Comparison of ENCODE assay signal across 11 cellular contexts in genomic region chr12:93134893-93135285, GRCh38.
DNase-seq lines count a peak whose midpoint lies in the region; ATAC-seq and TF ChIP-seq lines count a peak whose summit lies in the region.
"Had no signal": no experiment of that assay in that cellular context is flagged by ENCODE, and none has a peak within 500 bp of the region (broad histone marks: within the 10 kb centered on the region; RNA-seq: fewer than 3 reads in every experiment).

No MANE protein-coding gene starts in this region.

- peaks cover 18% of the 10 kb centered on the region in 2 donors for H3K4me1 ChIP-seq in gastrocnemius medialis
- H3K4me1 ChIP-seq: ascending aorta had no signal

- H3K9me3 ChIP-seq in gastrocnemius medialis: no peaks in the 10 kb centered on the region
- H3K9me3 ChIP-seq: ascending aorta, SJCRH30 had no signal

- no peaks in the 10 kb centered on the region for H3K27me3 ChIP-seq in gastrocnemius medialis
- H3K27me3 ChIP-seq: ascending aorta, SJCRH30 had no signal

- TF ChIP-seq POLR2A in gastrocnemius medialis (IDR thresholded peaks at IDR 0.05): no peak

- H3K4me3 ChIP-seq in GM12864 (ENCODE audit: low read depth, low read length): peak overlapping the region; percentile 14; the same call in 1 of the 2 replicates
- no peak overlapping the region for H3K4me3 ChIP-seq in gastrocnemius medialis
- H3K4me3 ChIP-seq: ascending aorta, SJCRH30 had no signal

- TF ChIP-seq CTCF in GM12864 (IDR thresholded peaks at IDR 0.05; ENCODE audit: low read depth, low read length, missing control alignments): no peak
- TF ChIP-seq CTCF in gastrocnemius medialis (IDR thresholded peaks at IDR 0.05 in 4 of 5, conservative IDR thresholded peaks at IDR 0.05 in 1 of 5): no peak

- intact Hi-C loops in left colon (cut with DNase I, micrococcal nuclease) (no loop called here), gastrocnemius medialis (cut with DNase I; ENCODE audit: low total_unique reads) (no loop called here)

- in situ Hi-C loops in gastrocnemius medialis (cut with MboI; ENCODE audit: low sequenced_read_pairs in 4 of 4): no loop called here

- H3K36me3 ChIP-seq in gastrocnemius medialis: no peaks in the 10 kb centered on the region
- H3K36me3 ChIP-seq: ascending aorta, SJCRH30 had no signal

- peak overlapping the region in 2 of 4 donors; percentile 52 to 63 for H3K27ac ChIP-seq in gastrocnemius medialis
- H3K27ac ChIP-seq: ascending aorta, SJCRH30 had no signal

- no peak for DNase-seq in GM12864 (ENCODE audit: low read depth)
- peak; percentile 39 for DNase-seq in NOMO-1 treated with dmso at 0.1 percent for 144 hours (lab: John Stamatoyannopoulos, UW; ENCODE audit: unreplicated experiment)
- no peak for DNase-seq in left colon
- DNase-seq in gastrocnemius medialis: no peak
- DNase-seq in NCI-H526 (lab: John Stamatoyannopoulos, UW): no peak
- DNase-seq in activated CD8-positive, alpha-beta memory T cell treated with anti-CD3 and anti-CD28 coated beads, Interleukin-2, amount 50 U/mL, for 48 hours: no peak
- DNase-seq in NCI-H1417 (lab: John Stamatoyannopoulos, UW): no peak
- no peak for DNase-seq in NCI-H146 treated with DMSO at 0.1 percent for 48 hours (lab: John Stamatoyannopoulos, UW; ENCODE audit: unreplicated experiment)
- DNase-seq: stimulated activated CD4-positive, alpha-beta T cell treated with anti-CD3 and anti-CD28 coated beads, Interleukin-1b, Interleukin-23, amount 100 ng/mL, for 48 hours had no signal

- ATAC-seq in left colon (peak; percentile 78), gastrocnemius medialis (peak; percentile 24 to 28)
